In the genomic region with DNA sequence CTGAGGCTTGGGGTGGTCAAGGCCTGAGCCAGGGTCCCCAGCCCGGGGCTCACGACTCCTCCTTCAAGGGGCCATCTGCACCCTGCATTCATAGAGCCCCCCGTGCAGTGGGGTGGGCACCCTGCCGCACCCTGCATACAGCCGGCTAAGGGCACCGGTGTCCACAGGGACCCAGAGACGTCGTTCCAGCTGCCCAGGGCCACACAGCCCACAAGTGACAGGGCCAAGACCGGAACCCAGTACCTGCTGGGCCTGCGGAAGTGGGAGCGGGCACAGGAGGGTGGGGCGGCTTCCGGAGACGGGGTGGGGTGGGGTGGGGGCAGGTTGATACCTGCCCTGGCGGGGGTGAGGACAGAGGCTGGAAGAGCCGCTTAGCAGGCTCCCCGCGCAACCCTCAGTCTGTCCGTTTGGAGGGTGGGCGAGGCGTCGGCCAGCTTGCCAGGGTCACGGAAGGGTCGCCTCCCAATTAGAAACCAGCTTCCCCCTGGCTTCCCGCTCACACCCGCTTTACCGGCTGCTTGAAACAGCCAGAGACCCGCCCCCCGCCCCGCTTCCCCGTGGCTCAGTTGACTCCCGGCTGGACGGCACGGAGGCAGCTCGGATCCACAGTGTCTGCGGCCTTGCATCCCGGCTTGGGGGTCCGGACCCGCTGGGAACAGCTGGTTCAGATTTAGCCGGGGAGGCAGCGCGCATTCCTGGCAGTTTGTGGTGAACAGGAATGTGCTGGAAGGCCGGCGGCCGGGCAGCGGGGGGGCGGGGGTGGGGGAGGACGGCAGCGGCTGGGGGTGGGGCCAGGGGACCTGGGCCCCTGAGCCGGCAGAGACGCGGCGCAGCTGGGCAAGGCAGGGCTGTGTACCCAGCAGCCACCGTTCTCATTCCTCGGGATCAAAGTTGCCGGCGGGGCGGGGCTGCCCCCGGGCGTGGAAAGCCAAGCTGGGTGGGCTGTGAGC, we compare ENCODE assay signal across 1 cellular context.
TF ChIP-seq lines count a peak whose summit lies in the region.

No MANE protein-coding gene starts in this region.

TF ChIP-seq in HEK293, 187 proteins besides CTCF, POLR2A, EP300 and RAD21 (continued from another document and continues in another):
- TF ChIP-seq TSHZ1 (tag by site-specific recombination; IDR thresholded peaks at IDR 0.05; ENCODE audit: borderline replicate concordance), result no peak
- TF ChIP-seq ZNF561 (tag by site-specific recombination; IDR thresholded peaks at IDR 0.05; ENCODE audit: borderline replicate concordance), result 0 out of 2 replicates have a peak, but pooled peaks have one; percentile 53
- no peak for TF ChIP-seq HOXC10 (CRISPR knock-in tag; IDR thresholded peaks at IDR 0.05)
- no peak for TF ChIP-seq SCRT1 (tag by site-specific recombination; IDR thresholded peaks at IDR 0.05; ENCODE audit: borderline replicate concordance)
- TF ChIP-seq AEBP2 (tag by site-specific recombination; IDR thresholded peaks at IDR 0.05; ENCODE audit: borderline replicate concordance), result no peak
- TF ChIP-seq ZNF274 (IDR thresholded peaks at IDR 0.05; ENCODE audit: low read length), result no peak
- TF ChIP-seq ZNF274 (tag by site-specific recombination; IDR thresholded peaks at IDR 0.05; ENCODE audit: borderline replicate concordance), result no peak
- no peak for TF ChIP-seq YY1 (tag by site-specific recombination; IDR thresholded peaks at IDR 0.05)
- no peak for TF ChIP-seq ZFP3 (tag by site-specific recombination; IDR thresholded peaks at IDR 0.05; ENCODE audit: low read depth)
- no peak for TF ChIP-seq ZNF610 (tag by site-specific recombination; IDR thresholded peaks at IDR 0.05; ENCODE audit: borderline replicate concordance)
- no peak for TF ChIP-seq ZNF266 (tag by site-specific recombination; IDR thresholded peaks at IDR 0.05; ENCODE audit: low read depth)
- TF ChIP-seq ZNF792 (tag by site-specific recombination; IDR thresholded peaks at IDR 0.05), result no peak
- no peak for TF ChIP-seq ZNF132 (tag by site-specific recombination; IDR thresholded peaks at IDR 0.05; ENCODE audit: borderline replicate concordance)
- TF ChIP-seq, protein P1, sequence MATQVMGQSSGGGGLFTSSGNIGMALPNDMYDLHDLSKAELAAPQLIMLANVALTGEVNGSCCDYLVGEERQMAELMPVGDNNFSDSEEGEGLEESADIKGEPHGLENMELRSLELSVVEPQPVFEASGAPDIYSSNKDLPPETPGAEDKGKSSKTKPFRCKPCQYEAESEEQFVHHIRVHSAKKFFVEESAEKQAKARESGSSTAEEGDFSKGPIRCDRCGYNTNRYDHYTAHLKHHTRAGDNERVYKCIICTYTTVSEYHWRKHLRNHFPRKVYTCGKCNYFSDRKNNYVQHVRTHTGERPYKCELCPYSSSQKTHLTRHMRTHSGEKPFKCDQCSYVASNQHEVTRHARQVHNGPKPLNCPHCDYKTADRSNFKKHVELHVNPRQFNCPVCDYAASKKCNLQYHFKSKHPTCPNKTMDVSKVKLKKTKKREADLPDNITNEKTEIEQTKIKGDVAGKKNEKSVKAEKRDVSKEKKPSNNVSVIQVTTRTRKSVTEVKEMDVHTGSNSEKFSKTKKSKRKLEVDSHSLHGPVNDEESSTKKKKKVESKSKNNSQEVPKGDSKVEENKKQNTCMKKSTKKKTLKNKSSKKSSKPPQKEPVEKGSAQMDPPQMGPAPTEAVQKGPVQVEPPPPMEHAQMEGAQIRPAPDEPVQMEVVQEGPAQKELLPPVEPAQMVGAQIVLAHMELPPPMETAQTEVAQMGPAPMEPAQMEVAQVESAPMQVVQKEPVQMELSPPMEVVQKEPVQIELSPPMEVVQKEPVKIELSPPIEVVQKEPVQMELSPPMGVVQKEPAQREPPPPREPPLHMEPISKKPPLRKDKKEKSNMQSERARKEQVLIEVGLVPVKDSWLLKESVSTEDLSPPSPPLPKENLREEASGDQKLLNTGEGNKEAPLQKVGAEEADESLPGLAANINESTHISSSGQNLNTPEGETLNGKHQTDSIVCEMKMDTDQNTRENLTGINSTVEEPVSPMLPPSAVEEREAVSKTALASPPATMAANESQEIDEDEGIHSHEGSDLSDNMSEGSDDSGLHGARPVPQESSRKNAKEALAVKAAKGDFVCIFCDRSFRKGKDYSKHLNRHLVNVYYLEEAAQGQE (tag by site-specific recombination; IDR thresholded peaks at IDR 0.05), result no peak
- TF ChIP-seq, protein P2, sequence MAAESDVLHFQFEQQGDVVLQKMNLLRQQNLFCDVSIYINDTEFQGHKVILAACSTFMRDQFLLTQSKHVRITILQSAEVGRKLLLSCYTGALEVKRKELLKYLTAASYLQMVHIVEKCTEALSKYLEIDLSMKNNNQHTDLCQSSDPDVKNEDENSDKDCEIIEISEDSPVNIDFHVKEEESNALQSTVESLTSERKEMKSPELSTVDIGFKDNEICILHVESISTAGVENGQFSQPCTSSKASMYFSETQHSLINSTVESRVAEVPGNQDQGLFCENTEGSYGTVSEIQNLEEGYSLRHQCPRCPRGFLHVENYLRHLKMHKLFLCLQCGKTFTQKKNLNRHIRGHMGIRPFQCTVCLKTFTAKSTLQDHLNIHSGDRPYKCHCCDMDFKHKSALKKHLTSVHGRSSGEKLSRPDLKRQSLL (tag by site-specific recombination; IDR thresholded peaks at IDR 0.05), result no peak
- TF ChIP-seq KLF9 (tag by site-specific recombination; IDR thresholded peaks at IDR 0.05; ENCODE audit: low read depth), result peak; percentile 50
- TF ChIP-seq, protein P3, sequence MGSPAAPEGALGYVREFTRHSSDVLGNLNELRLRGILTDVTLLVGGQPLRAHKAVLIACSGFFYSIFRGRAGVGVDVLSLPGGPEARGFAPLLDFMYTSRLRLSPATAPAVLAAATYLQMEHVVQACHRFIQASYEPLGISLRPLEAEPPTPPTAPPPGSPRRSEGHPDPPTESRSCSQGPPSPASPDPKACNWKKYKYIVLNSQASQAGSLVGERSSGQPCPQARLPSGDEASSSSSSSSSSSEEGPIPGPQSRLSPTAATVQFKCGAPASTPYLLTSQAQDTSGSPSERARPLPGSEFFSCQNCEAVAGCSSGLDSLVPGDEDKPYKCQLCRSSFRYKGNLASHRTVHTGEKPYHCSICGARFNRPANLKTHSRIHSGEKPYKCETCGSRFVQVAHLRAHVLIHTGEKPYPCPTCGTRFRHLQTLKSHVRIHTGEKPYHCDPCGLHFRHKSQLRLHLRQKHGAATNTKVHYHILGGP (tag by site-specific recombination; IDR thresholded peaks at IDR 0.05), result no peak
- TF ChIP-seq ZBTB8A (tag by site-specific recombination; IDR thresholded peaks at IDR 0.05), result peak; percentile 5; the same call in 1 of the 2 replicates
- TF ChIP-seq, protein P4, sequence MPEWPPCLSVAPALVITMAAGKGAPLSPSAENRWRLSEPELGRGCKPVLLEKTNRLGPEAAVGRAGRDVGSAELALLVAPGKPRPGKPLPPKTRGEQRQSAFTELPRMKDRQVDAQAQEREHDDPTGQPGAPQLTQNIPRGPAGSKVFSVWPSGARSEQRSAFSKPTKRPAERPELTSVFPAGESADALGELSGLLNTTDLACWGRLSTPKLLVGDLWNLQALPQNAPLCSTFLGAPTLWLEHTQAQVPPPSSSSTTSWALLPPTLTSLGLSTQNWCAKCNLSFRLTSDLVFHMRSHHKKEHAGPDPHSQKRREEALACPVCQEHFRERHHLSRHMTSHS (tag by site-specific recombination; IDR thresholded peaks at IDR 0.05), result no peak
- no peak for TF ChIP-seq ZSCAN23 (tag by site-specific recombination; IDR thresholded peaks at IDR 0.05)
- TF ChIP-seq SP3 (tag by site-specific recombination; IDR thresholded peaks at IDR 0.05), result peak; percentile 56
- TF ChIP-seq, protein P5, sequence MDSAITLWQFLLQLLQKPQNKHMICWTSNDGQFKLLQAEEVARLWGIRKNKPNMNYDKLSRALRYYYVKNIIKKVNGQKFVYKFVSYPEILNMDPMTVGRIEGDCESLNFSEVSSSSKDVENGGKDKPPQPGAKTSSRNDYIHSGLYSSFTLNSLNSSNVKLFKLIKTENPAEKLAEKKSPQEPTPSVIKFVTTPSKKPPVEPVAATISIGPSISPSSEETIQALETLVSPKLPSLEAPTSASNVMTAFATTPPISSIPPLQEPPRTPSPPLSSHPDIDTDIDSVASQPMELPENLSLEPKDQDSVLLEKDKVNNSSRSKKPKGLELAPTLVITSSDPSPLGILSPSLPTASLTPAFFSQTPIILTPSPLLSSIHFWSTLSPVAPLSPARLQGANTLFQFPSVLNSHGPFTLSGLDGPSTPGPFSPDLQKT (IDR thresholded peaks at IDR 0.05; ENCODE audit: borderline replicate concordance, low read depth, low read length), result no peak
- no peak for TF ChIP-seq ZNF621 (tag by site-specific recombination; IDR thresholded peaks at IDR 0.05)
- TF ChIP-seq WT1 (tag by site-specific recombination; IDR thresholded peaks at IDR 0.05), result 0 out of 2 replicates have a peak, but pooled peaks have one; percentile 20
- 0 out of 2 replicates have a peak, but pooled peaks have one; percentile 24 for TF ChIP-seq BCL11B (tag by site-specific recombination; IDR thresholded peaks at IDR 0.05; ENCODE audit: low read depth)
- no peak; the same call in 1 of the 2 replicates for TF ChIP-seq ZNF76 (tag by site-specific recombination; IDR thresholded peaks at IDR 0.05; ENCODE audit: borderline replicate concordance, low read depth)
- peak; percentile 34; the same call in 1 of the 2 replicates for TF ChIP-seq ZBTB10 (tag by site-specific recombination; IDR thresholded peaks at IDR 0.05)
- TF ChIP-seq, protein P6, sequence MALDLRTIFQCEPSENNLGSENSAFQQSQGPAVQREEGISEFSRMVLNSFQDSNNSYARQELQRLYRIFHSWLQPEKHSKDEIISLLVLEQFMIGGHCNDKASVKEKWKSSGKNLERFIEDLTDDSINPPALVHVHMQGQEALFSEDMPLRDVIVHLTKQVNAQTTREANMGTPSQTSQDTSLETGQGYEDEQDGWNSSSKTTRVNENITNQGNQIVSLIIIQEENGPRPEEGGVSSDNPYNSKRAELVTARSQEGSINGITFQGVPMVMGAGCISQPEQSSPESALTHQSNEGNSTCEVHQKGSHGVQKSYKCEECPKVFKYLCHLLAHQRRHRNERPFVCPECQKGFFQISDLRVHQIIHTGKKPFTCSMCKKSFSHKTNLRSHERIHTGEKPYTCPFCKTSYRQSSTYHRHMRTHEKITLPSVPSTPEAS (tag by site-specific recombination; IDR thresholded peaks at IDR 0.05), result no peak
- TF ChIP-seq ZBTB7A (tag by site-specific recombination; IDR thresholded peaks at IDR 0.05; ENCODE audit: low read depth), result 0 out of 2 replicates have a peak, but pooled peaks have one; percentile 51
- no peak for TF ChIP-seq ZNF777 (tag by site-specific recombination; IDR thresholded peaks at IDR 0.05; ENCODE audit: borderline replicate concordance)
- TF ChIP-seq ZNF341 (tag by site-specific recombination; IDR thresholded peaks at IDR 0.05; ENCODE audit: low read depth), result peak; percentile 100
- no peak for TF ChIP-seq ZNF513 (tag by site-specific recombination; IDR thresholded peaks at IDR 0.05)
